Comparison of ENCODE assay signal across 20 cellular contexts in the genomic region with DNA sequence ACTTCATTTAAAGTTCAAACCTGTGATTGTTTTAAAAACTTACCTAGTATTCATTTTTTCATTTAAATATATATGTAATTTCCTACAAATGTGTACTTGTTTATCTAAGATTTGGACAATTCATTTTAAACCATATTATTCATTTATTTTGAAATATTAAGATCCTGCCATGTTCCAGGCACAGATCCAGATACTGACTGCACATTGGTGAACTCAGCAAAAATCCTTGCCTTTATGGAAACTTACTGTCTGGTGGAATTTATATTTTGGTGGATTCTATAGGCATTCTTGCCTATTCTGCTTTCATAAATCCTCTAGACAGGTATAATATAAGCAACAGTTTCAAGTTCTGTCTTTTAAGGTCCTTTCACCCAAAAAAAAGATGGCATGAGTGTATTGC.
"Had no signal": no experiment of that assay in that cellular context is flagged by ENCODE, and none has a peak within 500 bp of the region (broad histone marks: within the 10 kb centered on the region; RNA-seq: fewer than 3 reads in every experiment).

No MANE protein-coding gene starts in this region.

- H3K36me3 ChIP-seq: prostate gland, right lobe of liver, tibial artery, upper lobe of left lung, uterus had no signal

- H3K4me3 Mint-ChIP-seq: dendritic cell treated with granulocyte-macrophage colony-stimulating factor and Interleukin-4, amounts not matched to agents 40 ng/mL and 50 ng/mL, for 4 days; effector memory CD8-positive, alpha-beta T cell; naive thymus-derived CD4-positive, alpha-beta T cell; nephron progenitor cell; stimulated activated effector memory CD8-positive, alpha-beta T cell treated with anti-CD3 and anti-CD28 coated beads, Interleukin-12 subunit alpha, Interleukin-12 subunit beta, amount 100 ng/mL, for 72 hours had no signal

- H3K27ac Mint-ChIP-seq: dendritic cell treated with granulocyte-macrophage colony-stimulating factor and Interleukin-4, amounts not matched to agents 40 ng/mL and 50 ng/mL, for 4 days; effector memory CD8-positive, alpha-beta T cell; nephron progenitor cell; stimulated activated effector memory CD8-positive, alpha-beta T cell treated with anti-CD3 and anti-CD28 coated beads, Interleukin-12 subunit alpha, Interleukin-12 subunit beta, amount 100 ng/mL, for 72 hours had no signal

- H3K9me3 Mint-ChIP-seq: dendritic cell treated with granulocyte-macrophage colony-stimulating factor and Interleukin-4, amounts not matched to agents 40 ng/mL and 50 ng/mL, for 4 days; effector memory CD8-positive, alpha-beta T cell; naive thymus-derived CD4-positive, alpha-beta T cell; nephron progenitor cell; stimulated activated effector memory CD8-positive, alpha-beta T cell treated with anti-CD3 and anti-CD28 coated beads, Interleukin-12 subunit alpha, Interleukin-12 subunit beta, amount 100 ng/mL, for 72 hours had no signal

- H3K4me1 ChIP-seq: parathyroid adenoma, prostate gland, uterus had no signal

- H3K27ac ChIP-seq: foreskin keratinocyte, parathyroid adenoma, prostate gland, right lobe of liver, tibial artery, upper lobe of left lung, uterus had no signal

- H3K27me3 ChIP-seq: foreskin keratinocyte, right lobe of liver, tibial artery, upper lobe of left lung, uterus had no signal

- DNase-seq: effector memory CD8-positive, alpha-beta T cell; foreskin keratinocyte; kidney glomerular epithelial cell; mammary epithelial cell; naive thymus-derived CD4-positive, alpha-beta T cell; nephron progenitor cell; right lobe of liver; stimulated activated CD4-positive, alpha-beta T cell treated with anti-CD3 and anti-CD28 coated beads, Interleukin-4, amount 100 ng/mL, for 1 hour; stimulated activated CD8-positive, alpha-beta memory T cell treated with anti-CD3 and anti-CD28 coated beads, Interleukin-4, amount 100 ng/mL, for 48 hours; stimulated activated naive CD8-positive, alpha-beta T cell treated with anti-CD3 and anti-CD28 coated beads, Interleukin-15, Interleukin-2, amounts not matched to agents 100 U/mL and 50 U/mL, for 24 hours; tibial artery; upper lobe of left lung; uterus had no signal

- H3K36me3 Mint-ChIP-seq: stimulated activated effector memory CD8-positive, alpha-beta T cell treated with anti-CD3 and anti-CD28 coated beads, Interleukin-12 subunit alpha, Interleukin-12 subunit beta, amount 100 ng/mL, for 72 hours had no signal

- H3K27me3 Mint-ChIP-seq: dendritic cell treated with granulocyte-macrophage colony-stimulating factor and Interleukin-4, amounts not matched to agents 40 ng/mL and 50 ng/mL, for 4 days; effector memory CD8-positive, alpha-beta T cell; naive thymus-derived CD4-positive, alpha-beta T cell had no signal

- ATAC-seq: effector memory CD8-positive, alpha-beta T cell; foreskin keratinocyte; naive thymus-derived CD4-positive, alpha-beta T cell; right lobe of liver; stimulated activated effector memory CD8-positive, alpha-beta T cell treated with anti-CD3 and anti-CD28 coated beads, Interleukin-12 subunit alpha, Interleukin-12 subunit beta, amount 100 ng/mL, for 72 hours; stimulated activated naive CD8-positive, alpha-beta T cell treated with anti-CD3 and anti-CD28 coated beads, Interleukin-15, Interleukin-2, amounts not matched to agents 100 U/mL and 50 U/mL, for 24 hours had no signal

- FAIRE-seq: colon, endothelial cell of umbilical vein, islet of Langerhans had no signal

- H3K4me3 ChIP-seq: prostate gland, right lobe of liver, tibial artery, upper lobe of left lung, uterus had no signal

- H3K9me3 ChIP-seq: prostate gland, right lobe of liver, tibial artery, upper lobe of left lung, uterus had no signal

- H2AFZ ChIP-seq: parathyroid adenoma had no signal
